Comparison of ENCODE assay signal across 8 cellular contexts in genomic region chr3:186783070-186783730, GRCh38. TPM values are rescaled to one million over a fixed set of nuclear protein-coding genes. Genes with fewer than 3 reads are reported as not detected.
DNase-seq lines count a peak whose midpoint lies in the region; ATAC-seq and TF ChIP-seq lines count a peak whose summit lies in the region.

EIF4A2 (plus strand) TSS chr3:186783577; CDS start chr3:186783611, 34 bp downstream.

- H4K20me1 ChIP-seq in KMS-11 (ENCODE audit: insufficient read depth): peaks cover 42% of the 10 kb centered on the region

- H2AFZ ChIP-seq in KMS-11 (ENCODE audit: low read depth): peak within 1 kb of the TSS; percentile 86

- peaks cover 34% of the 10 kb centered on the region for H3K4me1 Mint-ChIP-seq in activated T-cell treated with anti-CD3 and anti-CD28 coated beads, Interleukin-2, amount 50 U/mL, for 24 hours (ENCODE audit: low read depth)

- peak within 1 kb of the TSS; percentile 95 for H3K27ac ChIP-seq in KMS-11
- H3K27ac ChIP-seq in Panc1 (ENCODE audit: low read length): peak within 1 kb of the TSS; percentile 100
- peak within 1 kb of the TSS; percentile 97 to 99 for H3K27ac ChIP-seq in mucosa of rectum (ENCODE audit: low read depth in 2 of 2, low read length in 2 of 2)

- H3K4me1 ChIP-seq in KMS-11 (ENCODE audit: low read depth, poor library complexity, severe bottlenecking) (peaks cover 37% of the 10 kb centered on the region), Panc1 (ENCODE audit: control insufficient read depth, insufficient read depth, low read length) (peaks cover 34% of the 10 kb centered on the region), mucosa of rectum (ENCODE audit: control insufficient read depth in 2 of 2, insufficient read depth in 2 of 2, low read length in 2 of 2) (peaks cover 23 to 27% of the 10 kb centered on the region in 2 donors)

- TF ChIP-seq CTCF in KMS-11 (conservative IDR thresholded peaks at IDR 0.05; ENCODE audit: low read depth, low read length) (no peak), Panc1 (IDR thresholded peaks at IDR 0.05) (no peak), epithelial cell of proximal tubule (conservative IDR thresholded peaks at IDR 0.05; ENCODE audit: low read depth, low read length) (no peak)

- peaks cover 49% of the 10 kb centered on the region for H3K79me2 ChIP-seq in KMS-11 (ENCODE audit: insufficient read depth, low read depth)

- H3K9ac ChIP-seq in KMS-11 (peak within 1 kb of the TSS; percentile 98), mucosa of rectum (ENCODE audit: low read depth in 1 of 2, low read length in 2 of 2) (peak within 1 kb of the TSS; percentile 99 to 100)

- POLR2A ChIA-PET in Panc1 (lab: Charles Lee): interaction anchor here (0.5 to 2.0 kb wide), 3 partner anchors 14 to 213 kb away, joined by 4 to 10 read pairs (median 8); partner anchors contain the start of gene DNAJB11

- no peaks in the 10 kb centered on the region for H3K27me3 Mint-ChIP-seq in activated T-cell treated with anti-CD3 and anti-CD28 coated beads, Interleukin-2, amount 50 U/mL, for 24 hours

- CTCF ChIA-PET in Panc1 (lab: Charles Lee): interaction anchor here (1.0 kb wide), 1 partner anchor 168 kb away, joined by 3 read pairs; no protein-coding TSS in a partner anchor

- H3K4me3 Mint-ChIP-seq in activated T-cell treated with anti-CD3 and anti-CD28 coated beads, Interleukin-2, amount 50 U/mL, for 24 hours: peak within 1 kb of the TSS; percentile 100

- DNase-seq in DMS153 (lab: John Stamatoyannopoulos, UW): peak; percentile 68
- DNase-seq in Panc1 (ENCODE audit: low read depth, low spot score): no peak
- DNase-seq in activated T-cell treated with anti-CD3 and anti-CD28 coated beads, Interleukin-2, amount 50 U/mL, for 24 hours: peak; percentile 94
- peak; percentile 66 for DNase-seq in epithelial cell of proximal tubule (ENCODE audit: low read depth)
- peak; percentile 83 for DNase-seq in stimulated activated CD8-positive, alpha-beta memory T cell treated with anti-CD3 and anti-CD28 coated beads, Interleukin-4, amount 100 ng/mL, for 24 hours (ENCODE audit: low read depth)

- intact Hi-C loops in Panc1 (cut with micrococcal nuclease; ENCODE audit: unreplicated experiment): no loop called here

- H3K4me3 ChIP-seq in KMS-11 (IDR thresholded peaks at IDR 0.05; ENCODE audit: insufficient read depth, low read depth, low read length): peak within 1 kb of the TSS; percentile 91
- H3K4me3 ChIP-seq in Panc1 (ENCODE audit: low read depth in 2 of 2, low read length in 2 of 2): peak within 1 kb of the TSS; percentile 96 to 97
- H3K4me3 ChIP-seq in epithelial cell of proximal tubule (ENCODE audit: low read depth, low read length): peak within 1 kb of the TSS; percentile 86
- peak within 1 kb of the TSS; percentile 98 to 99 for H3K4me3 ChIP-seq in mucosa of rectum (ENCODE audit: low read length in 2 of 2)

- peaks cover 58% of the 10 kb centered on the region for H3K36me3 Mint-ChIP-seq in activated T-cell treated with anti-CD3 and anti-CD28 coated beads, Interleukin-2, amount 50 U/mL, for 24 hours (ENCODE audit: low read depth)

- peak within 1 kb of the TSS; percentile 83 for H3K4me2 ChIP-seq in KMS-11

- peaks cover 41% of the 10 kb centered on the region for H3K36me3 ChIP-seq in KMS-11 (ENCODE audit: insufficient read depth)
- H3K36me3 ChIP-seq in Panc1 (ENCODE audit: control insufficient read depth, insufficient read depth, low read length): peaks cover 45% of the 10 kb centered on the region
- peaks cover 41% of the 10 kb centered on the region in 2 donors for H3K36me3 ChIP-seq in mucosa of rectum (ENCODE audit: control insufficient read depth in 2 of 2, insufficient read depth in 2 of 2, low read length in 2 of 2)

- H3K27me3 ChIP-seq in KMS-11 (ENCODE audit: insufficient read depth, low read depth): no peaks in the 10 kb centered on the region
- no peaks in the 10 kb centered on the region for H3K27me3 ChIP-seq in Panc1 (ENCODE audit: control insufficient read depth, insufficient read depth, low read length)
- no peaks in the 10 kb centered on the region for H3K27me3 ChIP-seq in mucosa of rectum (ENCODE audit: control insufficient read depth in 2 of 2, insufficient read depth in 2 of 2, low read length in 2 of 2)

- in situ Hi-C loops in Panc1 (cut with HindIII; ENCODE audit: low pct_unique_long_range_greater_than_20kb, low sequenced_read_pairs): no loop called here

- ATAC-seq in GM21723 (IDR thresholded peaks at IDR 0.05; ENCODE audit: unreplicated experiment) (peak; percentile 61), Panc1 (peak; percentile 87)

- peak within 1 kb of the TSS; percentile 100 for H3K27ac Mint-ChIP-seq in activated T-cell treated with anti-CD3 and anti-CD28 coated beads, Interleukin-2, amount 50 U/mL, for 24 hours

- H3K9me3 Mint-ChIP-seq in activated T-cell treated with anti-CD3 and anti-CD28 coated beads, Interleukin-2, amount 50 U/mL, for 24 hours: no peaks in the 10 kb centered on the region

- H3K9me3 ChIP-seq in Panc1 (ENCODE audit: control insufficient read depth, insufficient read depth, low read depth, low read length) (no peaks in the 10 kb centered on the region), mucosa of rectum (ENCODE audit: control insufficient read depth in 2 of 2, low read length in 2 of 2) (no peaks in the 10 kb centered on the region)

- no TSS peak for BruUV-seq in Panc1 (replicated peaks; lab: Mats Ljungman, UMichigan)

RNA-seq across cellular contexts. Expression of gene EIF4A2, which starts in this region (rescaled TPM):
- total RNA-seq in Panc1 (2021; ENCODE audit: unreplicated experiment) (219 TPM), epithelial cell of proximal tubule (192 and 366 TPM in 2 replicates)
- polyA plus RNA-seq in Panc1 (2012; ENCODE audit: insufficient read length): 126 TPM
